In the genomic region with DNA sequence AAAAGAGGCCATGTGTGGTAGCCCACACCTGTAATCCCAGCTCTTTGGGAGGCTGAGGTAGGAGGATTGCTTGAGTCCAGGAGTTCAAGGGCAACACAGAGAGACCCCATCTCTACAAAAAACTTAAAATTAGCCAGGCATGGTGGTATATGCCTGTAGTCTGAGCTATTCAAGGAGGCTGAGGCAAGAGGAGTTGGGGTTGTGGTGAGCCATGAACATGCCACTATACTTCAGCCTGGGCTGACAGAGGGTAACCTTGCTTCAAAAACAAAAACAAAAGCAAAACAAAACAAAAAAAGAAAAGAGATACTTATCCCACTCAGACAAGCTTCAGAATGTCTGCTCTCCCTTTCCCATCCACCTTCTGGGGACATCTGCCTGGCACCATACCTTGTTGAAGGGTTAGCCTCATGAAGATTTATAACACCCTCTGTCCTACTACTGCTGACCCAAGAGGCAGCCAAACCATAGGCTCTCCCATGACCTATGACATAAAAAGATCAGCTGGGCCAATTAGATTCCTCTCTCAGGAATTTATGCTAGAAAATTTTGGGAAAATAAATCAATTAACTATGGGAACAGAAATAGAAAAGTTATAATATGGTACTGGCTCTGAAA, we compare ENCODE assay signal across 16 cellular contexts.
"Had no signal": no experiment of that assay in that cellular context is flagged by ENCODE, and none has a peak within 500 bp of the region (broad histone marks: within the 10 kb centered on the region; RNA-seq: fewer than 3 reads in every experiment).

No MANE protein-coding gene starts in this region.

- ATAC-seq: foreskin keratinocyte; left cardiac atrium; naive thymus-derived CD4-positive, alpha-beta T cell; sciatic nerve had no signal

- H3K4me3 ChIP-seq: lung, prostate gland, spleen, transverse colon had no signal

- H3K4me3 Mint-ChIP-seq: naive thymus-derived CD4-positive, alpha-beta T cell had no signal

- H3K27me3 ChIP-seq: foreskin keratinocyte, spleen, transverse colon had no signal

- H3K9me3 Mint-ChIP-seq: naive thymus-derived CD4-positive, alpha-beta T cell had no signal

- H3K9me3 ChIP-seq: prostate gland, spleen, transverse colon had no signal

- H3K36me3 ChIP-seq: prostate gland had no signal

- DNase-seq: activated CD4-positive, CD25-positive, alpha-beta regulatory T cell; activated CD8-positive, alpha-beta memory T cell treated with anti-CD3 and anti-CD28 coated beads, Interleukin-2, amount 50 U/mL, for 4 hours; activated effector memory CD4-positive, alpha-beta T cell treated with Interleukin-2 at 50 U/mL for 16 hours; foreskin keratinocyte; head of caudate nucleus; left cardiac atrium; midbrain; naive thymus-derived CD4-positive, alpha-beta T cell; spleen; stimulated activated CD4-positive, alpha-beta T cell treated with anti-CD3 and anti-CD28 coated beads, Interleukin-1b, Interleukin-23, amount 100 ng/mL, for 48 hours; stimulated activated naive CD4-positive, alpha-beta T cell; substantia nigra; transverse colon had no signal

- H3K27ac ChIP-seq: foreskin keratinocyte, prostate gland, spleen, transverse colon had no signal

- H3K27me3 Mint-ChIP-seq: naive thymus-derived CD4-positive, alpha-beta T cell had no signal

- H3K4me1 ChIP-seq: foreskin keratinocyte, prostate gland, transverse colon had no signal
